7 cellular contexts compared by ENCODE assay signal in the genomic region with DNA sequence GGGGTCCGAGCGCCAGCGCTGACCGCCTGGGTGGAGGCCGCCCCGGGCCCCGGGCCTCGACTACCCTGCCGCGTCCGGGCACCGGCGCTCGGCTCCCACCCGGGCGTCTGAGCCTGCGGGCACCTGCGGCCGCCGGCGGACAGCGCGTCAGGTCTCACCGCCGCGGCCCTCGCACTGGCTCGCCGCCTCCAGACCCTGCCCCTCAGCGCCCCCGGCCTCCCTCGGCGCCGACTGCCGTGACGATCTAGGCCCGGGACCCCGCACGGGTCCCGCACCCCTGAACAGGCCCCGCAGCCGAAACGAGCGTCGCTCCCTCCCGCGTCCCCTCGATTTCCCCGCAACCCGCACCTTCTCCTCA. TPM values are rescaled to one million over a fixed set of nuclear protein-coding genes. Genes with fewer than 3 reads are reported as not detected.
DNase-seq lines count a peak whose midpoint lies in the region; ATAC-seq, FAIRE-seq and TF ChIP-seq lines count a peak whose summit lies in the region.

No MANE protein-coding gene starts in this region.

- DNase-seq in GM12892 (ENCODE audit: insufficient read length) (peak; percentile 31), M059J (ENCODE audit: low read depth) (peak; percentile 5), mammary epithelial cell (peak; percentile 9), lower lobe of right lung (peak; percentile 55), upper lobe of left lung (peak; percentile 22 to 88), GOT3 (lab: John Stamatoyannopoulos, UW) (no peak)

- peak overlapping the region; percentile 93 for H3K9ac ChIP-seq in mammary epithelial cell (ENCODE audit: insufficient read depth, low read length)

- H3K9me3 ChIP-seq in mammary epithelial cell (replicated peaks; ENCODE audit: insufficient read depth, low read length) (no peaks in the 10 kb centered on the region), lower lobe of right lung (no peaks in the 10 kb centered on the region), upper lobe of left lung (no peaks in the 10 kb centered on the region)

- dilution Hi-C loops in mammary epithelial cell (cut with HindIII; ENCODE audit: low sequenced_read_pairs), result no loop called here

- FAIRE-seq in GM12892 (lab: Jason Lieb, UNC), result no peak

- peak overlapping the region; percentile 94 for H3K27ac ChIP-seq in mammary epithelial cell (ENCODE audit: insufficient read depth, low read depth, low read length)
- peak overlapping the region; percentile 90 for H3K27ac ChIP-seq in lower lobe of right lung
- H3K27ac ChIP-seq in upper lobe of left lung, result peak overlapping the region; percentile 83 to 92 (median 86)

- CTCF ChIA-PET in mammary epithelial cell (lab: Charles Lee; ENCODE audit: low non-redundant PET), result no interaction called here

- H3K36me3 ChIP-seq in mammary epithelial cell (ENCODE audit: insufficient read depth, low read length), result peaks cover 10% of the 10 kb centered on the region
- peaks cover 14% of the 10 kb centered on the region for H3K36me3 ChIP-seq in lower lobe of right lung
- peaks cover 5 to 13% (median 10%) of the 10 kb centered on the region in 4 donors for H3K36me3 ChIP-seq in upper lobe of left lung

- WGBS in mammary epithelial cell (ENCODE audit: low coverage, missing lambda C conversion rate), result 0% methylated on average over 9 of the region's 50 CpGs
- 0 to 1% methylated on average over 12 to 42 of the region's 50 CpGs for WGBS in upper lobe of left lung, 2 donors

- no TSS peak for BruUV-seq in mammary epithelial cell (replicated peaks; lab: Mats Ljungman, UMichigan)

- TF ChIP-seq CTCF in mammary epithelial cell (conservative IDR thresholded peaks at IDR 0.05 in 1 of 2, IDR thresholded peaks at IDR 0.05 in 1 of 2; ENCODE audit: extremely low read depth in 1 of 2, insufficient read depth in 1 of 2, low read depth in 1 of 2, low read length in 2 of 2) (no peak), lower lobe of right lung (IDR thresholded peaks at IDR 0.05) (no peak), upper lobe of left lung (IDR thresholded peaks at IDR 0.05) (no peak)

- ATAC-seq in GM21786 (IDR thresholded peaks at IDR 0.05; ENCODE audit: unreplicated experiment) (peak; percentile 2), lower lobe of right lung (peak; percentile 52 to 59), upper lobe of left lung (ENCODE audit: low FRiP score in 2 of 2) (peak; percentile 35 to 48)

- in situ Hi-C loops in mammary epithelial cell (cut with MboI; ENCODE audit: low sequenced_read_pairs in 2 of 2), result no loop called here

- peak overlapping the region; percentile 63 for H3K4me2 ChIP-seq in mammary epithelial cell (ENCODE audit: insufficient read depth, low read depth, low read length)

- TF ChIP-seq POLR2A in GM12892 (IDR thresholded peaks at IDR 0.05; ENCODE audit: low read depth, low read length) (no peak), upper lobe of left lung (IDR thresholded peaks at IDR 0.05) (no peak)

- H3K27me3 ChIP-seq in mammary epithelial cell (ENCODE audit: insufficient read depth, low read length) (no peaks in the 10 kb centered on the region), lower lobe of right lung (ENCODE audit: low read depth) (no peaks in the 10 kb centered on the region), upper lobe of left lung (no peaks in the 10 kb centered on the region)

- no peak for TF ChIP-seq EP300 in upper lobe of left lung (IDR thresholded peaks at IDR 0.05)

- H3K4me1 ChIP-seq in mammary epithelial cell (ENCODE audit: insufficient read depth, low read length), result peaks cover 8% of the 10 kb centered on the region
- H3K4me1 ChIP-seq in lower lobe of right lung, result peaks cover 14% of the 10 kb centered on the region
- peaks cover 0 to 17% (median 7%) of the 10 kb centered on the region in 4 donors for H3K4me1 ChIP-seq in upper lobe of left lung

- H3K79me2 ChIP-seq in mammary epithelial cell (ENCODE audit: insufficient read depth, low read length), result peaks cover 64% of the 10 kb centered on the region

- H4K20me1 ChIP-seq in mammary epithelial cell (ENCODE audit: insufficient read depth, low read length), result no peaks in the 10 kb centered on the region

- H3K4me3 ChIP-seq in mammary epithelial cell (replicated peaks in 1 of 3; ENCODE audit: insufficient read depth in 1 of 3, low read depth in 2 of 3, low read length in 3 of 3), result peak overlapping the region; percentile 83 to 100 (median 96)
- peak overlapping the region; percentile 96 for H3K4me3 ChIP-seq in lower lobe of right lung
- peak overlapping the region; percentile 75 to 93 (median 91) for H3K4me3 ChIP-seq in upper lobe of left lung

- peak overlapping the region; percentile 98 for H2AFZ ChIP-seq in mammary epithelial cell (ENCODE audit: low read depth, low read length)

- intact Hi-C loops in mammary epithelial cell (cut with micrococcal nuclease), result loop anchor here (2.0 kb wide), 1 partner anchor 29 kb away; a partner anchor contains a TSS
- intact Hi-C loops in lower lobe of right lung (cut with DNase I), result no loop called here

RNA-seq across cellular contexts. Expression of a gene that starts 0.3 kb away (rescaled TPM):
- polyA plus RNA-seq in GM12892 (2012; ENCODE audit: missing spikeins), result 72.3 TPM
- total RNA-seq in M059J (2014; rRNA removed; shearing (Covaris generic)), result 262 and 342 TPM in 2 replicates
- total RNA-seq in mammary epithelial cell, result 100 to 1,000 TPM in 1 of 2 donors, 1 to 10 TPM in 1; 4.5 to 100 TPM
- polyA plus RNA-seq in mammary epithelial cell, result 169 TPM
- polyA minus RNA-seq in mammary epithelial cell, result 175 TPM
- total RNA-seq in lower lobe of right lung, result 6.7 TPM
- 10 to 100 TPM in 3 of 6 donors, 1 to 10 TPM in 3; 4.1 to 20.0 (median 10.7) TPM for total RNA-seq in upper lobe of left lung

RNA-seq across cellular contexts. Expression of a gene that starts 28.4 kb away (rescaled TPM):
- 18.5 TPM for polyA plus RNA-seq in GM12892 (2012; ENCODE audit: missing spikeins)
- 7.3 TPM in 2 replicates for total RNA-seq in M059J (2014; rRNA removed; shearing (Covaris generic))
- total RNA-seq in mammary epithelial cell (10 to 100 TPM in 1 of 2 donors, 1 to 10 TPM in 1; 8.7 to 19.9 TPM), lower lobe of right lung (13.3 TPM), upper lobe of left lung (10 to 100 TPM in 4 of 6 donors, 1 to 10 TPM in 2; 9.2 to 20.2 (median 14.8) TPM)
- 13.2 TPM for polyA plus RNA-seq in mammary epithelial cell
- polyA minus RNA-seq in mammary epithelial cell, result 29.5 TPM

RNA-seq across cellular contexts. Expression of a gene that starts 39.4 kb away (rescaled TPM):
- polyA plus RNA-seq in GM12892 (2012; ENCODE audit: missing spikeins), result 16.0 TPM
- 6.4 and 13.0 TPM in 2 replicates for total RNA-seq in M059J (2014; rRNA removed; shearing (Covaris generic))
- total RNA-seq in mammary epithelial cell (10 to 100 TPM; 10.0 to 14.7 TPM), lower lobe of right lung (10.3 TPM), upper lobe of left lung (10 to 100 TPM in 2 of 6 donors, 1 to 10 TPM in 4; 3.8 to 21.0 (median 9.4) TPM)
- polyA plus RNA-seq in mammary epithelial cell, result 6.5 TPM
- polyA minus RNA-seq in mammary epithelial cell, result 1.4 TPM

RNA-seq across cellular contexts. Expression of a gene that starts 59.0 kb away (rescaled TPM):
- 33.9 TPM for polyA plus RNA-seq in GM12892 (2012; ENCODE audit: missing spikeins)
- 34.0 and 54.9 TPM in 2 replicates for total RNA-seq in M059J (2014; rRNA removed; shearing (Covaris generic))
- 10 to 100 TPM; 76.7 to 86.2 TPM for total RNA-seq in mammary epithelial cell
- 64.5 TPM for polyA plus RNA-seq in mammary epithelial cell
- 55.1 TPM for polyA minus RNA-seq in mammary epithelial cell
- 50.4 TPM for total RNA-seq in lower lobe of right lung
- 100 to 1,000 TPM in 1 of 6 donors, 10 to 100 TPM in 5; 40.7 to 108 (median 61.9) TPM for total RNA-seq in upper lobe of left lung

Comparison
In these comparisons a context has a peak if more than half of its experiments do, and no peak if none do; other contexts are left out.
1. ATAC-seq: peak in every context shown above with its lines; median percentile 56 in lower lobe of right lung; 42 in upper lobe of left lung; 2 in GM21786.